11 cellular contexts compared by ENCODE assay signal in genomic region chr1:115727706-115728249, GRCh38. TPM values are rescaled to one million over a fixed set of nuclear protein-coding genes. Genes with fewer than 3 reads are reported as not detected.
DNase-seq lines count a peak whose midpoint lies in the region; ATAC-seq and TF ChIP-seq lines count a peak whose summit lies in the region.
"Had no signal": no experiment of that assay in that cellular context is flagged by ENCODE, and none has a peak within 500 bp of the region (broad histone marks: within the 10 kb centered on the region; RNA-seq: fewer than 3 reads in every experiment).

No MANE protein-coding gene starts in this region.

- H3K27me3 ChIP-seq in body of pancreas = no peaks in the 10 kb centered on the region
- H3K27me3 ChIP-seq in subcutaneous abdominal adipose tissue (ENCODE audit: control insufficient read depth in 5 of 5, insufficient read depth in 4 of 5, low read length in 5 of 5) = no peaks in the 10 kb centered on the region

- 74 to 82% methylated on average over 7 of the region's 7 CpGs for WGBS in body of pancreas, 2 donors

- H3K4me1 ChIP-seq in body of pancreas (no peaks in the 10 kb centered on the region), subcutaneous abdominal adipose tissue (ENCODE audit: control insufficient read depth in 5 of 5, insufficient read depth in 5 of 5, low read length in 5 of 5) (peaks cover 0 to 29% (median 27%) of the 10 kb centered on the region in 5 donors)

- H3K9me3 ChIP-seq in body of pancreas (no peaks in the 10 kb centered on the region), subcutaneous abdominal adipose tissue (ENCODE audit: control insufficient read depth in 5 of 5, low read length in 5 of 5) (no peaks in the 10 kb centered on the region)
- H3K9me3 ChIP-seq: neutrophil had no signal

- no peak for TF ChIP-seq CTCF in body of pancreas (IDR thresholded peaks at IDR 0.05)

- peak; percentile 60 for ATAC-seq in body of pancreas
- no peak for ATAC-seq in GM21723 (IDR thresholded peaks at IDR 0.05; ENCODE audit: unreplicated experiment)
- no peak for ATAC-seq in GM18511 (IDR thresholded peaks at IDR 0.05; ENCODE audit: unreplicated experiment)
- no peak for ATAC-seq in GM18519 (IDR thresholded peaks at IDR 0.05; ENCODE audit: low FRiP score, unreplicated experiment)
- ATAC-seq: activated T-cell treated with anti-CD3 and anti-CD28 coated beads, Interleukin-2, amount 50 U/mL, for 72 hours had no signal

- no peak overlapping the region for H3K27ac ChIP-seq in body of pancreas
- H3K27ac ChIP-seq in subcutaneous abdominal adipose tissue (ENCODE audit: low read depth, low read length) = peak overlapping the region; percentile 65
- H3K27ac ChIP-seq: neutrophil had no signal

- H3K9ac ChIP-seq in subcutaneous abdominal adipose tissue (ENCODE audit: low read length in 5 of 5) = no peak overlapping the region

- H3K36me3 ChIP-seq in body of pancreas (replicated peaks in 1 of 2; ENCODE audit: insufficient read depth in 1 of 2, low read depth in 2 of 2) (no peaks in the 10 kb centered on the region), subcutaneous abdominal adipose tissue (ENCODE audit: control insufficient read depth in 5 of 5, insufficient read depth in 5 of 5, low read length in 5 of 5) (no peaks in the 10 kb centered on the region)
- H3K36me3 ChIP-seq: neutrophil had no signal

- TF ChIP-seq POLR2A in body of pancreas (IDR thresholded peaks at IDR 0.05) = no peak

- peak; percentile 85 for DNase-seq in HS-5 (ENCODE audit: low read depth)
- DNase-seq in body of pancreas = peak in 3 of 4 donors; percentile 31 to 65 (median 34)
- peak; percentile 87 for DNase-seq in kidney tubule cell (ENCODE audit: low spot score)
- no peak for DNase-seq in NCI-H774 (lab: John Stamatoyannopoulos, UW)
- DNase-seq: activated T-cell treated with anti-CD3 and anti-CD28 coated beads, Interleukin-2, amount 50 U/mL, for 72 hours; NCI-H510A had no signal

- intact Hi-C loops in body of pancreas (cut with DNase I) = no loop called here

- H3K4me3 ChIP-seq in body of pancreas = no peak overlapping the region
- peak overlapping the region in 2 of 5 donors; percentile 12 to 13 for H3K4me3 ChIP-seq in subcutaneous abdominal adipose tissue (ENCODE audit: low read depth in 1 of 5, low read length in 5 of 5)

RNA-seq across cellular contexts. Expression of gene CASQ2, which starts 40.7 kb away (rescaled TPM):
- total RNA-seq in body of pancreas = under 1 TPM in 1 of 2 donors, not detected in 1; 0.26 TPM
- total RNA-seq: activated T-cell treated with anti-CD3 and anti-CD28 coated beads, Interleukin-2, amount 50 U/mL, for 72 hours had no signal
